Comparison of ENCODE assay signal across 25 cellular contexts in the genomic region with DNA sequence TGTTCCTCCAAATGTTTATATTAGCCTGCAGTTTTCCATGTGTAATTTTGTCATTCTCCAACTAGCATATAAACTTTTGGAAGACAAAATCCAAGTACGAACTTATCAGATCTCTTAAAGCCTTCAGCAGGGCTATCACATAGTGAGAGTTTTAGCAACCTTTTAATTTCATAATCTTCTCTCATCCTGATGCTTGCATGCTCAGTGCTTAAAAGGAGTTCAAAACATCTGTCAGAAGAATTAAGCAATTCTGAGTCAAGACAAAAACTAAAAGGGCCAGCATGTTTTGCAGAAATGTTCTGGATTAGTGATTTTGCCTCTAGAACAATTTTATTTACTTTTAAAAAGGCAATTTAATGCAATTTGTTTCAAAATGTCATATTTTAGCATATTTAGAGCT.
DNase-seq lines count a peak whose midpoint lies in the region; ATAC-seq and TF ChIP-seq lines count a peak whose summit lies in the region.
"Had no signal": no experiment of that assay in that cellular context is flagged by ENCODE, and none has a peak within 500 bp of the region (broad histone marks: within the 10 kb centered on the region; RNA-seq: fewer than 3 reads in every experiment).

No MANE protein-coding gene starts in this region.

- no peak overlapping the region for H3K27ac ChIP-seq in brain microvascular endothelial cell

- ATAC-seq in sciatic nerve (peak; percentile 52), GM19324 (IDR thresholded peaks at IDR 0.05; ENCODE audit: low FRiP score, unreplicated experiment) (no peak), GM21515 (IDR thresholded peaks at IDR 0.05; ENCODE audit: unreplicated experiment) (no peak)

- TF ChIP-seq CTCF in AG10803 (conservative IDR thresholded peaks at IDR 0.05; ENCODE audit: low read length) (no peak), fibroblast of mammary gland (conservative IDR thresholded peaks at IDR 0.05; ENCODE audit: control insufficient read depth, insufficient read depth, low read depth, low read length) (no peak), brain microvascular endothelial cell (IDR thresholded peaks at IDR 0.05; ENCODE audit: low read depth, low read length, missing control alignments) (no peak)

- H3K36me3 ChIP-seq in brain microvascular endothelial cell (replicated peaks) = peaks cover 2% of the 10 kb centered on the region

- H3K27me3 ChIP-seq in brain microvascular endothelial cell (replicated peaks) = no peaks in the 10 kb centered on the region

- DNase-seq in AG10803 (ENCODE audit: low read depth) = peak; percentile 49
- peak; percentile 10 for DNase-seq in SK-N-DZ (ENCODE audit: low spot score)
- peak; percentile 57 for DNase-seq in fibroblast of mammary gland (ENCODE audit: low read depth)
- no peak for DNase-seq in sciatic nerve (ENCODE audit: low spot score)
- no peak for DNase-seq in brain microvascular endothelial cell
- DNase-seq: 8988T; ACHN; AML-193; C1 segment of cervical spinal cord; CD4-positive, alpha-beta memory T cell; DMS 273 treated with DMSO at 0.1 percent for 48 hours; DMS79; EL; GDM1; Karpas-422; NCI-H1092; NCI-H1417 treated with DMSO at 0.1 percent for 48 hours; NCI-H1694 treated with DMSO at 0.1 percent for 48 hours; NCI-H2081 treated with DMSO at 0.1 percent for 48 hours; NCI-H2171; NCI-H226; NCI-H510A treated with DMSO at 0.1 percent for 48 hours; SIG-M5 had no signal

- intact Hi-C loops in sciatic nerve (cut with DNase I) = no loop called here

- H3K4me3 ChIP-seq in AG10803 (ENCODE audit: low read length) (no peak overlapping the region), fibroblast of mammary gland (ENCODE audit: control insufficient read depth, low read depth, low read length) (no peak overlapping the region), brain microvascular endothelial cell (ENCODE audit: low read depth, low read length) (no peak overlapping the region)

- in situ Hi-C loops in brain microvascular endothelial cell (cut with HindIII; ENCODE audit: low pct_ligation_motif_present, low sequenced_read_pairs) = no loop called here

Comparison
In these comparisons a context has a peak if more than half of its experiments do, and no peak if none do; other contexts are left out.
1. DNase-seq: peak in AG10803 (single experiment), SK-N-DZ (single experiment) and fibroblast of mammary gland (single experiment); none in sciatic nerve (single experiment) and brain microvascular endothelial cell (single experiment).